17 cellular contexts compared by ENCODE assay signal in genomic region chr20:61135966-61136365, GRCh38.
"Had no signal": no experiment of that assay in that cellular context is flagged by ENCODE, and none has a peak within 500 bp of the region (broad histone marks: within the 10 kb centered on the region; RNA-seq: fewer than 3 reads in every experiment).

No MANE protein-coding gene starts in this region.

- H3K36me3 ChIP-seq: adrenal gland, cardiac muscle cell, left ventricle myocardium inferior, transverse colon, vagina had no signal

- H3K4me3 Mint-ChIP-seq: activated naive CD4-positive, alpha-beta T cell treated with anti-CD3 and anti-CD28 coated beads, Interleukin-2, amount 50 U/mL, for 24 hours; activated T-cell treated with anti-CD3 and anti-CD28 coated beads, Interleukin-2, amount 50 U/mL, for 24 hours; naive thymus-derived CD8-positive, alpha-beta T cell had no signal

- H3K4me3 ChIP-seq: adrenal gland, cardiac muscle cell, left ventricle myocardium inferior, mucosa of descending colon, transverse colon, vagina had no signal

- H3K4me1 Mint-ChIP-seq: activated naive CD4-positive, alpha-beta T cell treated with anti-CD3 and anti-CD28 coated beads, Interleukin-2, amount 50 U/mL, for 24 hours had no signal

- FAIRE-seq: kidney, small intestine had no signal

- DNase-seq: activated CD4-positive, alpha-beta T cell treated with anti-CD3 and anti-CD28 coated beads, Interleukin-2, amount 50 U/mL, for 48 hours; activated effector memory CD4-positive, alpha-beta T cell treated with Interleukin-2 at 50 U/mL for 16 hours; activated T-cell treated with anti-CD3 and anti-CD28 coated beads, Interleukin-2, amount 50 U/mL, for 24 hours; adrenal gland; erythroblast; kidney; left ventricle myocardium inferior; mucosa of descending colon; naive thymus-derived CD8-positive, alpha-beta T cell; small intestine; stimulated activated CD4-positive, alpha-beta T cell treated with anti-CD3 and anti-CD28 coated beads, Interleukin-4, amount 100 ng/mL, for 24 hours; stimulated activated naive CD4-positive, alpha-beta T cell treated with Interleukin-2 at 50 U/mL for 16 hours; transverse colon had no signal

- H3K27ac ChIP-seq: adrenal gland, cardiac muscle cell, left ventricle myocardium inferior, transverse colon, vagina, VCaP had no signal

- H3K4me1 ChIP-seq: adrenal gland, left ventricle myocardium inferior, transverse colon, vagina had no signal

- ATAC-seq: mucosa of descending colon; naive thymus-derived CD8-positive, alpha-beta T cell had no signal

- H3K36me3 Mint-ChIP-seq: activated naive CD4-positive, alpha-beta T cell treated with anti-CD3 and anti-CD28 coated beads, Interleukin-2, amount 50 U/mL, for 24 hours; naive thymus-derived CD8-positive, alpha-beta T cell had no signal

- H3K27me3 ChIP-seq: cardiac muscle cell, vagina had no signal

- H3K9me3 ChIP-seq: adrenal gland, left ventricle myocardium inferior, mucosa of descending colon, transverse colon, vagina had no signal

- H3K27ac Mint-ChIP-seq: activated naive CD4-positive, alpha-beta T cell treated with anti-CD3 and anti-CD28 coated beads, Interleukin-2, amount 50 U/mL, for 24 hours; activated T-cell treated with anti-CD3 and anti-CD28 coated beads, Interleukin-2, amount 50 U/mL, for 24 hours; naive thymus-derived CD8-positive, alpha-beta T cell had no signal

- H3K9me3 Mint-ChIP-seq: activated naive CD4-positive, alpha-beta T cell treated with anti-CD3 and anti-CD28 coated beads, Interleukin-2, amount 50 U/mL, for 24 hours; activated T-cell treated with anti-CD3 and anti-CD28 coated beads, Interleukin-2, amount 50 U/mL, for 24 hours had no signal
